Comparison of ENCODE assay signal across 2 cellular contexts in genomic region chr4:184810720-184811119, GRCh38.
TF ChIP-seq lines count a peak whose summit lies in the region.

No MANE protein-coding gene starts in this region.

TF ChIP-seq in H1, 55 proteins besides CTCF, POLR2A, EP300 and RAD21:
- TF ChIP-seq RNF2 (IDR thresholded peaks at IDR 0.05; ENCODE audit: borderline replicate concordance, low read depth, low read length, missing control alignments, poor library complexity, severe bottlenecking) = no peak
- TF ChIP-seq SIN3A (conservative IDR thresholded peaks at IDR 0.05 in 1 of 2, IDR thresholded peaks at IDR 0.05 in 1 of 2; ENCODE audit: low read depth in 1 of 2, low read length in 2 of 2) = no peak
- no peak for TF ChIP-seq ZNF274 (IDR thresholded peaks at IDR 0.05; ENCODE audit: borderline replicate concordance, extremely low read depth, low read length)
- TF ChIP-seq HDAC2 (IDR thresholded peaks at IDR 0.05; ENCODE audit: borderline replicate concordance in 1 of 2, low read depth in 2 of 2, low read length in 2 of 2) = no peak
- TF ChIP-seq SAP30 (IDR thresholded peaks at IDR 0.05; ENCODE audit: insufficient read depth, insufficient replicate concordance, low read length) = no peak
- no peak for TF ChIP-seq KDM5A (IDR thresholded peaks at IDR 0.05; ENCODE audit: low read length)
- TF ChIP-seq HDAC6 (IDR thresholded peaks at IDR 0.05; ENCODE audit: low read depth, low read length) = no peak
- no peak for TF ChIP-seq KDM4A (IDR thresholded peaks at IDR 0.05; ENCODE audit: low read depth, low read length, severe bottlenecking)
- no peak for TF ChIP-seq RFX5 (IDR thresholded peaks at IDR 0.05; ENCODE audit: borderline replicate concordance, low read depth, low read length)
- TF ChIP-seq CREB1 (IDR thresholded peaks at IDR 0.05) = no peak
- no peak for TF ChIP-seq CEBPB (IDR thresholded peaks at IDR 0.05; ENCODE audit: low read depth, low read length)

TF ChIP-seq in SK-N-SH, 30 proteins besides CTCF, POLR2A, EP300 and RAD21:
- TF ChIP-seq POLR2AphosphoS5 (IDR thresholded peaks at IDR 0.05; ENCODE audit: low read depth, low read length) (no peak), SIN3A (IDR thresholded peaks at IDR 0.05; ENCODE audit: borderline replicate concordance, low read depth, low read length) (no peak), EZH2phosphoT487 (IDR thresholded peaks at IDR 0.05; ENCODE audit: borderline replicate concordance, low read depth) (no peak), PBX3 (IDR thresholded peaks at IDR 0.05) (no peak), NRF1 (IDR thresholded peaks at IDR 0.05; ENCODE audit: low read depth, low read length) (no peak), MXI1 (IDR thresholded peaks at IDR 0.05; ENCODE audit: low read depth, low read length) (no peak), RCOR1 (IDR thresholded peaks at IDR 0.05; ENCODE audit: low read length) (no peak), GATA2 (CRISPR knock-in tag; IDR thresholded peaks at IDR 0.05) (no peak), MEF2A (IDR thresholded peaks at IDR 0.05; ENCODE audit: borderline replicate concordance, low read depth) (no peak), TEAD4 (IDR thresholded peaks at IDR 0.05; ENCODE audit: borderline replicate concordance, insufficient read depth) (no peak), USF1 (IDR thresholded peaks at IDR 0.05; ENCODE audit: borderline replicate concordance, low read depth) (no peak)
- TF ChIP-seq, protein P1, sequence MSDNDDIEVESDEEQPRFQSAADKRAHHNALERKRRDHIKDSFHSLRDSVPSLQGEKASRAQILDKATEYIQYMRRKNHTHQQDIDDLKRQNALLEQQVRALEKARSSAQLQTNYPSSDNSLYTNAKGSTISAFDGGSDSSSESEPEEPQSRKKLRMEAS (IDR thresholded peaks at IDR 0.05; ENCODE audit: low read depth) = no peak
